Comparison of ENCODE assay signal across 8 cellular contexts in the genomic region with DNA sequence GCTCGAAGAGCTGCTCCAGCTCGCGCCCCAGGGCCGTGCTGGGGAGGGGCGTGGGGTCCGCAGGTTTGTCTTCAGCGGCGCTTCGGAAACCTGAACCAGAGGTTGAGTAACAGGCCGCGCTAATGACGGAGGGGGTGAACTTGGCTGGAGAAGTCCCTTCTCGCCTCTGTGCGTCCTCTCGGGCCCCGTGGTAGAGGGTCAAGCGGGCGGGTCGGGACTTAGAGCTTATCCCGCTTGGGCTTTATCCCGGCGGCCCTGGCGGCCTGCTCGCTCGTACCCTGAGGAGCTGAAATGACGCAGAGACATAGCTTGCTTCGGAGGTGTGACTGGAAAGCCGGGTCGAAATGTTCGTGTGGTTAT. TPM values are rescaled to one million over a fixed set of nuclear protein-coding genes. Genes with fewer than 3 reads are reported as not detected.
A peak's percentile ranks its signal among the peaks of the same experiment; 100 is the strongest.
DNase-seq lines count a peak whose midpoint lies in the region; ATAC-seq, FAIRE-seq and TF ChIP-seq lines count a peak whose summit lies in the region.

No MANE protein-coding gene starts in this region.

- DNase-seq in A172 (ENCODE audit: low spot score): peak; percentile 39
- DNase-seq in GM18507 (ENCODE audit: extremely low spot score, insufficient read length, low read depth): no peak
- DNase-seq in SJCRH30: peak in 1 of 2 experiments; percentile 41
- DNase-seq in caudate nucleus (lab: John Stamatoyannopoulos, UW): peak in 22 of 61 donors; percentile 15 to 66 (median 44)
- DNase-seq in left lung: peak in 1 of 2 donors; percentile 87
- peak; percentile 5 to 15 for DNase-seq in stimulated activated CD8-positive, alpha-beta memory T cell treated with anti-CD3 and anti-CD28 coated beads, Interleukin-15, amount 100 ng/mL, for 48 hours (ENCODE audit: low read depth in 2 of 2)
- no peak for DNase-seq in pons (ENCODE audit: low spot score)

- peak; percentile 22 for ATAC-seq in HG03108 (IDR thresholded peaks at IDR 0.05; ENCODE audit: unreplicated experiment)
- peak; percentile 55 for ATAC-seq in left lung

- no peaks in the 10 kb centered on the region for H3K4me1 ChIP-seq in SJCRH30
- peaks cover 14 to 33% of the 10 kb centered on the region in 2 donors for H3K4me1 ChIP-seq in left lung

- no peaks in the 10 kb centered on the region for H3K27me3 ChIP-seq in SJCRH30
- H3K27me3 ChIP-seq in left lung: no peaks in the 10 kb centered on the region

- H3K27ac ChIP-seq in SJCRH30 (peak overlapping the region; percentile 82), caudate nucleus (ENCODE audit: low read depth, low read length) (peak overlapping the region; percentile 80), left lung (peak overlapping the region; percentile 95 to 96)

- peak; percentile 70 for FAIRE-seq in GM18507 (lab: Jason Lieb, UNC)

- H3K9me3 ChIP-seq in SJCRH30 (replicated peaks): no peaks in the 10 kb centered on the region
- H3K9me3 ChIP-seq in left lung: no peaks in the 10 kb centered on the region

- H3K36me3 ChIP-seq in SJCRH30 (peaks cover 3% of the 10 kb centered on the region; the same call in 1 of the 2 replicates), left lung (no peaks in the 10 kb centered on the region)

- no peak for TF ChIP-seq CTCF in left lung (IDR thresholded peaks at IDR 0.05)

- intact Hi-C loops in left lung (cut with DNase I): no loop called here

- H3K4me3 ChIP-seq in SJCRH30: peak overlapping the region; percentile 85
- peak overlapping the region; percentile 98 to 99 for H3K4me3 ChIP-seq in left lung

RNA-seq across cellular contexts. Expression of a gene that starts 0.5 kb away (rescaled TPM):
- total RNA-seq in A172 (2014; rRNA removed; shearing (Covaris generic)): 41.7 and 45.5 TPM in 2 replicates
- 21.7 and 28.2 TPM in 2 replicates for total RNA-seq in SJCRH30 (2014; rRNA removed; shearing (Covaris generic))
- 10 to 100 TPM; 21.9 to 25.8 TPM for total RNA-seq in left lung

RNA-seq across cellular contexts. Expression of a gene that starts 0.6 kb away (rescaled TPM):
- 37.9 and 48.7 TPM in 2 replicates for total RNA-seq in A172 (2014; rRNA removed; shearing (Covaris generic))
- 17.4 and 18.1 TPM in 2 replicates for total RNA-seq in SJCRH30 (2014; rRNA removed; shearing (Covaris generic))
- total RNA-seq in left lung: 10 to 100 TPM; 11.1 to 11.3 TPM

Comparison
In these comparisons a context has a peak if more than half of its experiments do, and no peak if none do; other contexts are left out.
1. DNase-seq: peak in A172 (single experiment) and stimulated activated CD8-positive, alpha-beta memory T cell treated with anti-CD3 and anti-CD28 coated beads, Interleukin-15, amount 100 ng/mL, for 48 hours (2 of 2); none in GM18507 (single experiment) and pons (single experiment).
2. Peak in every context shown above with its lines, with median percentiles within 50 percentile points of each other: H3K27ac ChIP-seq.